In the genomic region with DNA sequence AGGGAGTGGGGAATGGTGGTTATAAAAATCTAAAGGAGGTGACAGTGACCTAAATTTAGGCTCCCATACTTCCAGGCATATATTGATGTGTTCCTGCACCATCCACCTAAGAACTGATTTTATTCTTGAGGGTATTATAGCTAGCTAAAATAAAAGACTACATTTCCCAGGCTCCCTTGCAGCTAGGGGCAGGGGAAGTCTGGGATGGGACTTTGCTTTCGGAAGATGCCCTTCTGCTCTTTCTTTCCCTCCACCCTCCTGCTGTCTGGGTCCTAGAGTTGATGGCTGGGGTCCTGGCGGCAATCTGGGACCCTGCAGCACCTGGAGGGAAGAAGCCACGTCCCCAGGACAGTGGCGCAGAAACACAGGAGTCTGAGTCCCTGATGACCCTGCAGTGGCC, we compare ENCODE assay signal across 15 cellular contexts. TPM values are rescaled to one million over a fixed set of nuclear protein-coding genes. Genes with fewer than 3 reads are reported as not detected.
DNase-seq lines count a peak whose midpoint lies in the region; ATAC-seq and TF ChIP-seq lines count a peak whose summit lies in the region.
"Had no signal": no experiment of that assay in that cellular context is flagged by ENCODE, and none has a peak within 500 bp of the region (broad histone marks: within the 10 kb centered on the region; RNA-seq: fewer than 3 reads in every experiment).

No MANE protein-coding gene starts in this region.

- ATAC-seq in WTC11, result peak; percentile 72
- ATAC-seq in GM19351 (IDR thresholded peaks at IDR 0.05; ENCODE audit: unreplicated experiment), result no peak

- H3K27me3 ChIP-seq in iPS-15b (ENCODE audit: control insufficient read depth, insufficient read depth, low read length), result no peaks in the 10 kb centered on the region
- H3K27me3 ChIP-seq: BLaER1, SJCRH30 had no signal

- DNase-seq in WTC11 (ENCODE audit: low spot score) (no peak), globus pallidus (ENCODE audit: low spot score) (no peak), HCEC 1CT (no peak)
- DNase-seq in activated T-cell treated with anti-CD3 and anti-CD28 coated beads, Interleukin-2, amount 50 U/mL, for 1 hour, result no peak
- DNase-seq: CD8-positive, alpha-beta memory T cell; MV-4-11; NCI-H1417 treated with DMSO at 0.1 percent for 48 hours; NCI-H2081; NCI-H510A treated with DMSO at 0.1 percent for 48 hours; SJCRH30; SW 1271 had no signal

- H3K9me3 ChIP-seq in HEK293 (ENCODE audit: control insufficient read depth, insufficient read depth, low read depth, low read length) (no peaks in the 10 kb centered on the region), iPS-15b (ENCODE audit: control insufficient read depth, insufficient read depth, low read length) (no peaks in the 10 kb centered on the region)
- H3K9me3 ChIP-seq: BLaER1, SJCRH30 had no signal

- H3K9ac ChIP-seq in iPS-15b (ENCODE audit: low read depth, low read length), result no peak overlapping the region
- H3K9ac ChIP-seq: BLaER1 had no signal

- TF ChIP-seq CTCF in HEK293 (tag by site-specific recombination; IDR thresholded peaks at IDR 0.05) (no peak), WTC11 (IDR thresholded peaks at IDR 0.05) (no peak)

- no peaks in the 10 kb centered on the region for H3K4me1 ChIP-seq in HEK293 (ENCODE audit: control insufficient read depth, insufficient read depth, low read length)
- no peaks in the 10 kb centered on the region for H3K4me1 ChIP-seq in iPS-15b (ENCODE audit: control insufficient read depth, insufficient read depth, low read length)
- H3K4me1 ChIP-seq: SJCRH30 had no signal

- H3K27me3 Mint-ChIP-seq in WTC11 (ENCODE audit: low read depth), result no peaks in the 10 kb centered on the region; the same call in 1 of the 2 replicates
- H3K27me3 Mint-ChIP-seq: CD8-positive, alpha-beta memory T cell had no signal

- H3K4me3 Mint-ChIP-seq in WTC11, result peak overlapping the region; percentile 47
- H3K4me3 Mint-ChIP-seq: CD8-positive, alpha-beta memory T cell had no signal

- H3K9me3 Mint-ChIP-seq in WTC11, result no peaks in the 10 kb centered on the region

- H3K36me3 ChIP-seq in HEK293 (ENCODE audit: control insufficient read depth in 2 of 2, insufficient read depth in 1 of 2, low read length in 2 of 2), result no peaks in the 10 kb centered on the region
- no peaks in the 10 kb centered on the region for H3K36me3 ChIP-seq in iPS-15b (ENCODE audit: control insufficient read depth, insufficient read depth, low read length)
- H3K36me3 ChIP-seq: BLaER1, SJCRH30 had no signal

- no peaks in the 10 kb centered on the region for H3K36me3 Mint-ChIP-seq in WTC11
- H3K36me3 Mint-ChIP-seq: CD8-positive, alpha-beta memory T cell had no signal

- H3K4me3 ChIP-seq in HEK293 (ENCODE audit: low read depth, low read length) (no peak overlapping the region), iPS-15b (ENCODE audit: low read depth, low read length) (peak overlapping the region; percentile 39)
- H3K4me3 ChIP-seq: BLaER1, SJCRH30 had no signal

- CTCF ChIA-PET in HEK293 (lab: Yijun Ruan, JAX), result no interaction called here
- CTCF ChIA-PET in WTC11 (lab: Charles Lee), result no interaction called here

- POLR2A ChIA-PET in HEK293 (lab: Yijun Ruan, JAX) (no interaction called here), WTC11 (lab: Charles Lee) (no interaction called here)

- H3K4me1 Mint-ChIP-seq in WTC11, result no peaks in the 10 kb centered on the region; the same call in 1 of the 2 replicates

- no peak overlapping the region for H3K27ac Mint-ChIP-seq in WTC11

- H3K27ac ChIP-seq in HEK293 (ENCODE audit: extremely low read depth, low read depth, low read length), result no peak overlapping the region
- H3K27ac ChIP-seq: BLaER1, SJCRH30 had no signal

TF ChIP-seq in HEK293, 187 proteins besides CTCF, POLR2A, EP300 and RAD21:
- TF ChIP-seq ZNF639 (tag by site-specific recombination; IDR thresholded peaks at IDR 0.05) (no peak), ZNF211 (tag by site-specific recombination; IDR thresholded peaks at IDR 0.05; ENCODE audit: low read depth) (no peak), ZNF335 (tag by site-specific recombination; conservative IDR thresholded peaks at IDR 0.05) (no peak), ZNF341 (tag by site-specific recombination; IDR thresholded peaks at IDR 0.05; ENCODE audit: low read depth) (peak; percentile 48; the same call in 1 of the 2 replicates), ZNF423 (tag by site-specific recombination; IDR thresholded peaks at IDR 0.05) (no peak)
- TF ChIP-seq, protein P1, sequence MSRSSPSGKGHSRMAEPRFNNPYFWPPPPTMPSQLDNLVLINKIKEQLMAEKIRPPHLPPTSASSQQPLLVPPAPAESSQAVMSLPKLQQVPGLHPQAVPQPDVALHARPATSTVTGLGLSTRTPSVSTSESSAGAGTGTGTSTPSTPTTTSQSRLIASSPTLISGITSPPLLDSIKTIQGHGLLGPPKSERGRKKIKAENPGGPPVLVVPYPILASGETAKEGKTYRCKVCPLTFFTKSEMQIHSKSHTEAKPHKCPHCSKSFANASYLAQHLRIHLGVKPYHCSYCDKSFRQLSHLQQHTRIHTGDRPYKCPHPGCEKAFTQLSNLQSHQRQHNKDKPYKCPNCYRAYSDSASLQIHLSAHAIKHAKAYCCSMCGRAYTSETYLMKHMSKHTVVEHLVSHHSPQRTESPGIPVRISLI (tag by site-specific recombination; IDR thresholded peaks at IDR 0.05), result no peak

TF ChIP-seq in WTC11, 78 proteins besides CTCF, POLR2A, EP300 and RAD21:
- no peak for TF ChIP-seq ZNF138 (CRISPR knock-in tag; conservative IDR thresholded peaks at IDR 0.05)
- no peak for TF ChIP-seq AFF4 (CRISPR knock-in tag; IDR thresholded peaks at IDR 0.05; ENCODE audit: borderline replicate concordance)
- no peak for TF ChIP-seq ATF3 (CRISPR knock-in tag; conservative IDR thresholded peaks at IDR 0.05)
- no peak for TF ChIP-seq ZNF219 (CRISPR knock-in tag; IDR thresholded peaks at IDR 0.05; ENCODE audit: borderline replicate concordance)
- TF ChIP-seq, protein P2, sequence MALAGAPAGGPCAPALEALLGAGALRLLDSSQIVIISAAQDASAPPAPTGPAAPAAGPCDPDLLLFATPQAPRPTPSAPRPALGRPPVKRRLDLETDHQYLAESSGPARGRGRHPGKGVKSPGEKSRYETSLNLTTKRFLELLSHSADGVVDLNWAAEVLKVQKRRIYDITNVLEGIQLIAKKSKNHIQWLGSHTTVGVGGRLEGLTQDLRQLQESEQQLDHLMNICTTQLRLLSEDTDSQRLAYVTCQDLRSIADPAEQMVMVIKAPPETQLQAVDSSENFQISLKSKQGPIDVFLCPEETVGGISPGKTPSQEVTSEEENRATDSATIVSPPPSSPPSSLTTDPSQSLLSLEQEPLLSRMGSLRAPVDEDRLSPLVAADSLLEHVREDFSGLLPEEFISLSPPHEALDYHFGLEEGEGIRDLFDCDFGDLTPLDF (CRISPR knock-in tag; IDR thresholded peaks at IDR 0.05), result no peak
- TF ChIP-seq GABPB1 (CRISPR knock-in tag; IDR thresholded peaks at IDR 0.05), result no peak
- TF ChIP-seq ZNF317 (CRISPR knock-in tag; IDR thresholded peaks at IDR 0.05; ENCODE audit: borderline replicate concordance, low read depth), result no peak
- TF ChIP-seq TCF7 (CRISPR knock-in tag; IDR thresholded peaks at IDR 0.05; ENCODE audit: low read depth), result no peak
- TF ChIP-seq ATF1 (CRISPR knock-in tag; IDR thresholded peaks at IDR 0.05), result no peak
- TF ChIP-seq EMX1 (CRISPR knock-in tag; IDR thresholded peaks at IDR 0.05), result no peak
- no peak for TF ChIP-seq NFE2L1 (CRISPR knock-in tag; IDR thresholded peaks at IDR 0.05)
- TF ChIP-seq, protein P3, sequence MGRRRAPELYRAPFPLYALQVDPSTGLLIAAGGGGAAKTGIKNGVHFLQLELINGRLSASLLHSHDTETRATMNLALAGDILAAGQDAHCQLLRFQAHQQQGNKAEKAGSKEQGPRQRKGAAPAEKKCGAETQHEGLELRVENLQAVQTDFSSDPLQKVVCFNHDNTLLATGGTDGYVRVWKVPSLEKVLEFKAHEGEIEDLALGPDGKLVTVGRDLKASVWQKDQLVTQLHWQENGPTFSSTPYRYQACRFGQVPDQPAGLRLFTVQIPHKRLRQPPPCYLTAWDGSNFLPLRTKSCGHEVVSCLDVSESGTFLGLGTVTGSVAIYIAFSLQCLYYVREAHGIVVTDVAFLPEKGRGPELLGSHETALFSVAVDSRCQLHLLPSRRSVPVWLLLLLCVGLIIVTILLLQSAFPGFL (CRISPR knock-in tag; IDR thresholded peaks at IDR 0.05; ENCODE audit: borderline replicate concordance), result no peak

RNA-seq across cellular contexts. Expression of gene SAMD8, which starts 53.8 kb away (rescaled TPM):
- 20.9 to 23.0 TPM (median 21.7 TPM) in 3 replicates for total RNA-seq in WTC11 (2021)
